23 cellular contexts compared by ENCODE assay signal in the genomic region with DNA sequence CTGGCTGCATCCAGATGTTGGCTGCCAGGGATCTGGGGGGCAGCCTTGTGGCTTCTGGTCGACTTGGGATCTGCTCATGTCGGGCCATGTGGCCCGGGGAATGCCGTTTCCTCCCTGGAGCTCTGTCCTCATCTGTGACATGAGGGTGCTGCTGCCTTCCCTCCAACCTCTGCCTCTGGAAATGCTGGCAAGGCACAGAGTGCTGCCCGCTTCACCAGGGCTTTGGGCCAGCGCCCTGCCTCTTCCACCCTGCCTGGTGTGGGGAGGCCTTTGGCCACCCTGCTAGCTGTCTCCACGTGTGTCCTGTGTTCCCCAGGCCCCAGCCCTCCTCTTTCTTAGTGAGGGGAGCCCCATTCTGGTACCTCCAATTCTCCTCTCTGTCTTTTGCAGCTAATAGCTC. TPM values are rescaled to one million over a fixed set of nuclear protein-coding genes. Genes with fewer than 3 reads are reported as not detected.
DNase-seq lines count a peak whose midpoint lies in the region; ATAC-seq and TF ChIP-seq lines count a peak whose summit lies in the region.
"Had no signal": no experiment of that assay in that cellular context is flagged by ENCODE, and none has a peak within 500 bp of the region (broad histone marks: within the 10 kb centered on the region; RNA-seq: fewer than 3 reads in every experiment).

No MANE protein-coding gene starts in this region.

- peaks cover 47% of the 10 kb centered on the region for H3K4me1 Mint-ChIP-seq in GM23338

- H3K36me3 Mint-ChIP-seq in GM23338 (ENCODE audit: low read depth) = no peaks in the 10 kb centered on the region; the same call in 2 of the 3 replicates

- peaks cover 45% of the 10 kb centered on the region for H3K27me3 ChIP-seq in GM23338 (ENCODE audit: insufficient read depth)
- peaks cover 0 to 25% (median 0%) of the 10 kb centered on the region in 9 donors for H3K27me3 ChIP-seq in heart left ventricle
- peaks cover 3% of the 10 kb centered on the region for H3K27me3 ChIP-seq in lower lobe of right lung (ENCODE audit: low read depth)
- peaks cover 0 to 11% (median 9%) of the 10 kb centered on the region in 3 experiments for H3K27me3 ChIP-seq in neuronal stem cell (ENCODE audit: control insufficient read depth in 3 of 3, insufficient read depth in 3 of 3, low read depth in 1 of 3, low read length in 3 of 3)
- H3K27me3 ChIP-seq in vagina = no peaks in the 10 kb centered on the region
- H3K27me3 ChIP-seq: MG63, Peyer's patch had no signal

- H3K14ac ChIP-seq in neuronal stem cell (ENCODE audit: low read length) = no peak overlapping the region

- no peak overlapping the region for H4K8ac ChIP-seq in neuronal stem cell (ENCODE audit: low read depth, low read length)

- peaks cover 28% of the 10 kb centered on the region for H3K4me1 ChIP-seq in GM23338 (ENCODE audit: insufficient read depth)
- peaks cover 0 to 53% (median 30%) of the 10 kb centered on the region in 12 donors for H3K4me1 ChIP-seq in heart left ventricle
- peaks cover 29% of the 10 kb centered on the region for H3K4me1 ChIP-seq in lower lobe of right lung
- peaks cover 24 to 30% of the 10 kb centered on the region in 2 donors for H3K4me1 ChIP-seq in neuronal stem cell (ENCODE audit: control insufficient read depth in 2 of 2, insufficient read depth in 1 of 2, low read depth in 1 of 2, low read length in 2 of 2)
- H3K4me1 ChIP-seq in vagina = peaks cover 32% of the 10 kb centered on the region

- no peak overlapping the region for H2BK5ac ChIP-seq in neuronal stem cell (ENCODE audit: low read length)

- H3K4me3 ChIP-seq in GM23338 = no peak overlapping the region
- H3K4me3 ChIP-seq in heart left ventricle = no peak overlapping the region
- H3K4me3 ChIP-seq in lower lobe of right lung = no peak overlapping the region
- H3K4me3 ChIP-seq in neuronal stem cell (ENCODE audit: low read length in 2 of 2) = no peak overlapping the region
- H3K4me3 ChIP-seq in vagina = no peak overlapping the region
- H3K4me3 ChIP-seq: GM12878, MG63, Peyer's patch had no signal

- H3K27ac ChIP-seq in GM23338 (ENCODE audit: low read depth) = no peak overlapping the region
- peak overlapping the region in 7 of 12 donors; percentile 5 to 99 (median 38) for H3K27ac ChIP-seq in heart left ventricle
- H3K27ac ChIP-seq in lower lobe of right lung = no peak overlapping the region
- no peak overlapping the region for H3K27ac ChIP-seq in neuronal stem cell (replicated peaks; ENCODE audit: low read length)
- no peak overlapping the region for H3K27ac ChIP-seq in vagina
- H3K27ac ChIP-seq: Peyer's patch had no signal

- WGBS in heart left ventricle, 4 donors = 43 to 57% (median 51%) methylated on average over 3 to 7 of the region's 7 CpGs
- no CpG with 5 or more reads among the region's 7 CpGs for WGBS in neuronal stem cell (ENCODE audit: extremely low coverage in 2 of 2, insufficient read length in 2 of 2, insufficient replicate concordance in 1 of 2), 2 donors

- H3K4me2 ChIP-seq in GM23338 (no peak overlapping the region), neuronal stem cell (ENCODE audit: insufficient read depth, low read length, poor library complexity, severe bottlenecking) (no peak overlapping the region)

- H2AFZ ChIP-seq in GM23338 (no peak overlapping the region), neuronal stem cell (ENCODE audit: low read length) (no peak overlapping the region)

- H2BK15ac ChIP-seq in neuronal stem cell (ENCODE audit: low read length) = peak overlapping the region; percentile 84

- no peaks in the 10 kb centered on the region for H3K36me3 ChIP-seq in GM23338 (ENCODE audit: insufficient read depth)
- H3K36me3 ChIP-seq in heart left ventricle = no peaks in the 10 kb centered on the region
- H3K36me3 ChIP-seq in lower lobe of right lung = no peaks in the 10 kb centered on the region
- no peaks in the 10 kb centered on the region for H3K36me3 ChIP-seq in neuronal stem cell (replicated peaks in 1 of 2; ENCODE audit: control insufficient read depth in 2 of 2, insufficient read depth in 2 of 2, low read length in 2 of 2)
- H3K36me3 ChIP-seq in vagina = no peaks in the 10 kb centered on the region
- H3K36me3 ChIP-seq: MG63, Peyer's patch had no signal

- peak overlapping the region; percentile 27 for H3K23ac ChIP-seq in neuronal stem cell (ENCODE audit: low read depth, low read length, poor library complexity)

- no peaks in the 10 kb centered on the region for H3K9me3 ChIP-seq in heart left ventricle
- H3K9me3 ChIP-seq in lower lobe of right lung = no peaks in the 10 kb centered on the region
- H3K9me3 ChIP-seq in neuronal stem cell (replicated peaks in 1 of 2; ENCODE audit: control insufficient read depth in 2 of 2, insufficient read depth in 1 of 2, low read depth in 1 of 2, low read length in 2 of 2) = no peaks in the 10 kb centered on the region
- H3K9me3 ChIP-seq in vagina = no peaks in the 10 kb centered on the region
- H3K9me3 ChIP-seq: MG63, Peyer's patch had no signal

- peaks cover 1% of the 10 kb centered on the region for H3K79me1 ChIP-seq in neuronal stem cell (ENCODE audit: low read depth, low read length)

- TF ChIP-seq POLR2A in heart left ventricle (IDR thresholded peaks at IDR 0.05) (no peak), vagina (IDR thresholded peaks at IDR 0.05) (no peak)

- no peak overlapping the region for H3K9ac ChIP-seq in neuronal stem cell (ENCODE audit: low read depth, low read length, poor library complexity)

- H3F3A ChIP-seq in GM23338 (replicated peaks; ENCODE audit: low read depth) = peaks cover 5% of the 10 kb centered on the region

- no peak overlapping the region for H4K91ac ChIP-seq in neuronal stem cell (ENCODE audit: low read depth, low read length, poor library complexity)

- H3K4ac ChIP-seq in neuronal stem cell (ENCODE audit: low read length) = no peak overlapping the region

- ATAC-seq in GM23338 = no peak
- ATAC-seq in heart left ventricle = peak; percentile 11 to 47 (median 31)
- no peak for ATAC-seq in lower lobe of right lung
- ATAC-seq in GM21528 (IDR thresholded peaks at IDR 0.05; ENCODE audit: low FRiP score, unreplicated experiment) = no peak
- ATAC-seq: GM12878, HCT116, HepG2 had no signal

- H3K4me3 Mint-ChIP-seq in GM23338 = peak overlapping the region; percentile 19; the same call in 2 of the 3 replicates

- DNase-seq in GM23338 (ENCODE audit: low spot score) = no peak
- DNase-seq in heart left ventricle = peak in 2 of 5 donors; percentile 54 to 69
- peak; percentile 34 for DNase-seq in lower lobe of right lung
- DNase-seq in neuronal stem cell (ENCODE audit: low spot score) = no peak
- DNase-seq in NCI-H82 (lab: John Stamatoyannopoulos, UW) = no peak
- no peak for DNase-seq in retina
- DNase-seq in vagina (ENCODE audit: extremely low spot score in 2 of 2) = no peak
- DNase-seq: Calu3, DMS79, MG63, NCI-H1092 treated with DMSO at 0.1 percent for 48 hours, NCI-H1694 treated with DMSO at 0.1 percent for 48 hours, NCI-H446, NCI-H748 treated with DMSO at 0.1 percent for 48 hours, SIG-M5 had no signal

- TF ChIP-seq CTCF in GM23338 (conservative IDR thresholded peaks at IDR 0.05; ENCODE audit: low read depth in 2 of 2) (no peak), heart left ventricle (IDR thresholded peaks at IDR 0.05) (no peak), lower lobe of right lung (IDR thresholded peaks at IDR 0.05) (no peak), vagina (IDR thresholded peaks at IDR 0.05) (no peak)

- no peaks in the 10 kb centered on the region for H3K79me2 ChIP-seq in GM23338 (replicated peaks; ENCODE audit: insufficient read depth)

- no peaks in the 10 kb centered on the region for H3K9me3 Mint-ChIP-seq in GM23338

- H2BK12ac ChIP-seq in neuronal stem cell (ENCODE audit: low read length) = no peak overlapping the region

- peak overlapping the region; percentile 13 for H2AK5ac ChIP-seq in neuronal stem cell (ENCODE audit: low read depth, low read length)

- no peak overlapping the region for H3K18ac ChIP-seq in neuronal stem cell (ENCODE audit: low read length)

- no peak overlapping the region for H2BK120ac ChIP-seq in neuronal stem cell (ENCODE audit: low read depth, low read length)

- H3K9me2 ChIP-seq in GM23338 (ENCODE audit: insufficient read depth) = no peaks in the 10 kb centered on the region

- intact Hi-C loops in heart left ventricle (cut with DNase I) = no loop called here
- intact Hi-C loops in lower lobe of right lung (cut with DNase I) = no loop called here
- intact Hi-C loops in vagina (cut with DNase I) = no loop called here

- H3K27ac Mint-ChIP-seq in GM23338 = no peak overlapping the region
- H3K27ac Mint-ChIP-seq: CD14-positive monocyte had no signal

- peaks cover 62% of the 10 kb centered on the region for H3K27me3 Mint-ChIP-seq in GM23338 (ENCODE audit: insufficient read depth, low read depth, poor library complexity)

- H4K20me1 ChIP-seq in GM23338 (replicated peaks; ENCODE audit: insufficient read depth) = no peaks in the 10 kb centered on the region

TF ChIP-seq in GM23338, 12 proteins besides CTCF, POLR2A, EP300 and RAD21 (continues in another document):
- no peak for TF ChIP-seq POLR2AphosphoS5 (IDR thresholded peaks at IDR 0.05; ENCODE audit: low read depth)

RNA-seq across cellular contexts. Expression of a gene that starts 5.8 kb away (rescaled TPM):
- 2.2 and 3.3 TPM in 2 replicates for total RNA-seq in GM23338 (2014; rRNA removed; shearing (Covaris generic))
- polyA plus RNA-seq in GM23338 (2016; fragmentation: Nextera tagmentation; extraction: Ambion mirVana) = 2.7 and 4.0 TPM in 2 replicates
- total RNA-seq in heart left ventricle = 100 to 1,000 TPM in 2 of 9 donors, 10 to 100 TPM in 7; 59.7 to 108 (median 92.2) TPM
- polyA plus RNA-seq in heart left ventricle = 100 to 1,000 TPM in 1 of 2 donors, 10 to 100 TPM in 1; 61.1 to 100 TPM
- 53.1 TPM for total RNA-seq in lower lobe of right lung
- polyA plus RNA-seq in neuronal stem cell (2013, experiment 1 of 2) = 32.4 TPM
- 33.6 TPM for polyA plus RNA-seq in neuronal stem cell (2013, experiment 2 of 2)
- total RNA-seq in vagina = 39.8 TPM

RNA-seq across cellular contexts. Expression of a gene that starts 22.0 kb away (rescaled TPM):
- 24.9 and 26.1 TPM in 2 replicates for total RNA-seq in GM23338 (2014; rRNA removed; shearing (Covaris generic))
- polyA plus RNA-seq in GM23338 (2016; fragmentation: Nextera tagmentation; extraction: Ambion mirVana) (4.8 and 5.4 TPM in 2 replicates), heart left ventricle (10 to 100 TPM; 11.4 to 26.4 TPM)
- total RNA-seq in heart left ventricle (10 to 100 TPM; 16.6 to 31.9 (median 18.3) TPM), lower lobe of right lung (34.7 TPM), vagina (28.0 TPM)
- polyA plus RNA-seq in neuronal stem cell (2013, experiment 1 of 2) = 8.2 TPM
- polyA plus RNA-seq in neuronal stem cell (2013, experiment 2 of 2) = 8.7 TPM

RNA-seq across cellular contexts. Expression of a gene that starts 27.3 kb away (rescaled TPM):
- total RNA-seq in GM23338 (2014; rRNA removed; shearing (Covaris generic)) = 47.9 and 58.7 TPM in 2 replicates
- polyA plus RNA-seq in GM23338 (2016; fragmentation: Nextera tagmentation; extraction: Ambion mirVana) = 17.8 and 18.7 TPM in 2 replicates
- 10 to 100 TPM; 23.7 to 48.8 (median 33.0) TPM for total RNA-seq in heart left ventricle
- polyA plus RNA-seq in heart left ventricle = 10 to 100 TPM; 15.9 to 58.4 TPM
- total RNA-seq in lower lobe of right lung = 23.3 TPM
- polyA plus RNA-seq in neuronal stem cell (2013, experiment 1 of 2) = 19.4 TPM
- polyA plus RNA-seq in neuronal stem cell (2013, experiment 2 of 2) = 19.4 TPM
- total RNA-seq in vagina = 25.3 TPM

RNA-seq across cellular contexts. Expression of a gene that starts 44.0 kb away (rescaled TPM):
- total RNA-seq in GM23338 (2014; rRNA removed; shearing (Covaris generic)) = not detected in 2 replicates
- polyA plus RNA-seq in GM23338 (2016; fragmentation: Nextera tagmentation; extraction: Ambion mirVana) (not detected in 2 replicates), heart left ventricle (not detected)
- total RNA-seq in heart left ventricle (not detected), lower lobe of right lung (not detected), vagina (not detected)
- polyA plus RNA-seq in neuronal stem cell (2013, experiment 1 of 2) = not detected
- not detected for polyA plus RNA-seq in neuronal stem cell (2013, experiment 2 of 2)
- total RNA-seq: A673, Calu3, G401, HepG2, Peyer's patch had no signal
- polyA plus RNA-seq: CD14-positive monocyte, GM12878, HepG2 had no signal

Comparison
In these comparisons a context has a peak if more than half of its experiments do, and no peak if none do; other contexts are left out.
1. ATAC-seq: peak in heart left ventricle (4 of 4); none in GM23338 (single experiment), lower lobe of right lung (0 of 2) and GM21528 (single experiment).
2. H3K27ac ChIP-seq: peak in heart left ventricle (7 of 12); none in GM23338 (single experiment), lower lobe of right lung (single experiment), neuronal stem cell (single experiment) and vagina (single experiment).